ENCODE assay signal across 14 cellular contexts in genomic region chr15:80415331-80415730, GRCh38. TPM values are rescaled to one million over a fixed set of nuclear protein-coding genes. Genes with fewer than 3 reads are reported as not detected.
"Had no signal": no experiment of that assay in that cellular context is flagged by ENCODE, and none has a peak within 500 bp of the region (broad histone marks: within the 10 kb centered on the region; RNA-seq: fewer than 3 reads in every experiment).

No MANE protein-coding gene starts in this region.

- H3K9me3 ChIP-seq: pancreas, tibial nerve had no signal

- H3K4me3 ChIP-seq: pancreas, skin epidermis, tibial nerve had no signal

- H3K4me1 ChIP-seq: pancreas, tibial nerve had no signal

- DNase-seq: activated CD4-positive, alpha-beta T cell treated with anti-CD3 and anti-CD28 coated beads for 48 hours; activated CD8-positive, alpha-beta T cell treated with anti-CD3 and anti-CD28 coated beads, Interleukin-2, amount 10 ng/mL, durations not matched to agents 7 days and 5 days; activated naive CD4-positive, alpha-beta T cell treated with anti-CD3 and anti-CD28 coated beads for 36 hours; dermis blood vessel endothelial cell; immature natural killer cell; left cardiac atrium; pancreas; stimulated activated CD4-positive, alpha-beta T cell treated with anti-CD3 and anti-CD28 coated beads, Interleukin-4, amount 100 ng/mL, for 4 hours; T-helper 17 cell had no signal

- H3K27ac Mint-ChIP-seq: activated CD8-positive, alpha-beta T cell treated with anti-CD3 and anti-CD28 coated beads, Interleukin-2, amount 10 ng/mL, durations not matched to agents 7 days and 5 days; activated naive CD4-positive, alpha-beta T cell treated with anti-CD3 and anti-CD28 coated beads for 36 hours; immature natural killer cell; T-helper 17 cell; WTC11 had no signal

- H3K4me1 Mint-ChIP-seq: immature natural killer cell, T-helper 17 cell had no signal

- H3K4me3 Mint-ChIP-seq: activated CD8-positive, alpha-beta T cell treated with anti-CD3 and anti-CD28 coated beads, Interleukin-2, amount 10 ng/mL, durations not matched to agents 7 days and 5 days; activated naive CD4-positive, alpha-beta T cell treated with anti-CD3 and anti-CD28 coated beads for 36 hours; immature natural killer cell; T-helper 17 cell; WTC11 had no signal

- H3K36me3 Mint-ChIP-seq: immature natural killer cell, WTC11 had no signal

- H3K27ac ChIP-seq: skin epidermis had no signal

- FAIRE-seq: endometrium, pancreas had no signal

- H3K9me3 Mint-ChIP-seq: activated naive CD4-positive, alpha-beta T cell treated with anti-CD3 and anti-CD28 coated beads for 36 hours had no signal

- H3K36me3 ChIP-seq: pancreas, tibial nerve had no signal

- H3K27me3 ChIP-seq: pancreas, tibial nerve had no signal

- ATAC-seq: activated CD8-positive, alpha-beta T cell treated with anti-CD3 and anti-CD28 coated beads, Interleukin-2, amount 10 ng/mL, durations not matched to agents 7 days and 5 days; esophagus mucosa; left cardiac atrium; T-helper 17 cell; WTC11 had no signal

RNA-seq across cellular contexts. Expression of gene ARNT2, which starts 11.1 kb away (rescaled TPM):
- total RNA-seq: activated CD8-positive, alpha-beta T cell treated with anti-CD3 and anti-CD28 coated beads, Interleukin-2, amount 10 ng/mL, durations not matched to agents 7 days and 5 days; T-helper 17 cell had no signal
